ENCODE assay signal across 8 cellular contexts in the genomic region with DNA sequence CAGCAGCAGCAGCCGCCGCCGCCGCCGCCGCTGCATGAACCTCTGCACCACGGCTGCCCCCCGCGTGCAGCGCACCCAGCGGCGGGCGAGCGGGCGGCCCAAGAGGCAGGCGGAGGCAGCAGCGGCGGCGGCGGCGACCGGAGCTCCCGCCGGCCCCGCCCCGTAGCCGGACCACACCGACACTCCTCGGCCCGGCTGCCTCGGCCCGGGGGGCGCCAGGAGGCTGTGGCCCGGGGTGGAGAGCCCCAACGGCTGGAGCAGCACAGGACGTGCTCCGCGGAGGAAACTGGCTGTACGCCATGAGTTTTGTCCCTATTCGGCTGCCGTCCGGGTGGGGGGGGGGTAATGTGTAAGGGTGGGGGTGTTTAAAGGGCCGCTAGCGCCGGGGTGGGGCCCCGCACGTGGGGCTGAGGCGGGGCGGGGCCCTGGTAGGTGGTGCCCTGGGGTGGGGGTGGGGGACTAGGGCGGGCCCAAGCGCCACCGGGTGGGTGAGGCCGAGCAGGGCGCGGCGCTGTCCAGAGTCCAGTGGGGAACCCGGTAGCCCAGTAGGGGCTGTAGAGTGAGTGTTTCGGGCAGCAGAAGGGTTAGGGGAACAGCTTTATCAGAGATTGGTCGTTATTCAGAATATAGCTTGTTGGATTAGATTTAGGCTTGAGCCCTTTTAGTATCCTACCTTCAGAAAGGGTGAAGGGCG. TPM values are rescaled to one million over a fixed set of nuclear protein-coding genes. Genes with fewer than 3 reads are reported as not detected.
DNase-seq lines count a peak whose midpoint lies in the region; ATAC-seq and TF ChIP-seq lines count a peak whose summit lies in the region.

A gene with protein sequence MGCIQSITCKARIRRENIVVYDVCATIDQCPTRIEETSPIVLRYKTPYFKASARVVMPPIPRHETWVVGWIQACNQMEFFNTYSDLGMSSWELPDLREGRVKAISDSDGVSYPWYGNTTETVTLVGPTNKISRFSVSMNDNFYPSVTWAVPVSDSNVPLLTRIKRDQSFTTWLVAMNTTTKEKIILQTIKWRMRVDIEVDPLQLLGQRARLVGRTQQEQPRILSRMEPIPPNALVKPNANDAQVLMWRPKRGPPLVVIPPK (minus strand): TSS at position 301 of the 694 bp plus-strand sequence. CDS start 753 bp downstream, outside the sequence.

- in situ Hi-C loops in Panc1 (cut with HindIII; ENCODE audit: low pct_unique_long_range_greater_than_20kb, low sequenced_read_pairs) = no loop called here

- no peaks in the 10 kb centered on the region for H3K9me3 Mint-ChIP-seq in CD4-positive, alpha-beta T cell
- no peaks in the 10 kb centered on the region for H3K9me3 Mint-ChIP-seq in natural killer cell treated with Interleukin-12 subunit alpha and Interleukin-12 subunit beta and Interleukin-15 and Interleukin-18, amount 100 ng/mL, for 72 hours

- H3K9me3 ChIP-seq in CD4-positive, alpha-beta T cell (ENCODE audit: control insufficient read depth, low read length) = no peaks in the 10 kb centered on the region
- no peaks in the 10 kb centered on the region for H3K9me3 ChIP-seq in Panc1 (ENCODE audit: control insufficient read depth, insufficient read depth, low read depth, low read length)

- peaks cover 10% of the 10 kb centered on the region for H3K4me1 Mint-ChIP-seq in CD4-positive, alpha-beta T cell (ENCODE audit: low read depth)
- H3K4me1 Mint-ChIP-seq in natural killer cell treated with Interleukin-12 subunit alpha and Interleukin-12 subunit beta and Interleukin-15 and Interleukin-18, amount 100 ng/mL, for 72 hours (ENCODE audit: low read depth in 2 of 2) = peaks cover 0 to 5% of the 10 kb centered on the region in 2 donors

- H3K36me3 ChIP-seq in Panc1 (ENCODE audit: control insufficient read depth, insufficient read depth, low read length) = no peaks in the 10 kb centered on the region

- POLR2A ChIA-PET in CD4-positive, alpha-beta T cell (lab: Charles Lee) = no interaction called here
- POLR2A ChIA-PET in Panc1 (lab: Charles Lee) = no interaction called here

- no TSS peak for BruUV-seq in Panc1 (replicated peaks; lab: Mats Ljungman, UMichigan)

- H3K27me3 Mint-ChIP-seq in CD4-positive, alpha-beta T cell = peaks cover 71% of the 10 kb centered on the region
- peaks cover 37 to 45% of the 10 kb centered on the region in 2 donors for H3K27me3 Mint-ChIP-seq in natural killer cell treated with Interleukin-12 subunit alpha and Interleukin-12 subunit beta and Interleukin-15 and Interleukin-18, amount 100 ng/mL, for 72 hours

- peaks cover 4% of the 10 kb centered on the region; the same call in 1 of the 2 replicates for H3K4me1 ChIP-seq in Panc1 (ENCODE audit: control insufficient read depth, insufficient read depth, low read length)

- intact Hi-C loops in CD4-positive, alpha-beta T cell (cut with DNase I, micrococcal nuclease) = no loop called here
- intact Hi-C loops in Panc1 (cut with micrococcal nuclease; ENCODE audit: unreplicated experiment) = no loop called here

- H3K4me3 Mint-ChIP-seq in CD4-positive, alpha-beta T cell = peak within 1 kb of the TSS; percentile 83
- H3K4me3 Mint-ChIP-seq in natural killer cell treated with Interleukin-12 subunit alpha and Interleukin-12 subunit beta and Interleukin-15 and Interleukin-18, amount 100 ng/mL, for 72 hours = peak within 1 kb of the TSS; percentile 40

- no peak within 1 kb of the TSS for H3K27ac Mint-ChIP-seq in CD4-positive, alpha-beta T cell
- H3K27ac Mint-ChIP-seq in natural killer cell treated with Interleukin-12 subunit alpha and Interleukin-12 subunit beta and Interleukin-15 and Interleukin-18, amount 100 ng/mL, for 72 hours = no peak within 1 kb of the TSS

- CTCF ChIA-PET in CD4-positive, alpha-beta T cell (lab: Charles Lee) = no interaction called here
- CTCF ChIA-PET in Panc1 (lab: Charles Lee) = no interaction called here

- no peaks in the 10 kb centered on the region for H3K36me3 Mint-ChIP-seq in CD4-positive, alpha-beta T cell (ENCODE audit: low read depth)
- no peaks in the 10 kb centered on the region for H3K36me3 Mint-ChIP-seq in natural killer cell treated with Interleukin-12 subunit alpha and Interleukin-12 subunit beta and Interleukin-15 and Interleukin-18, amount 100 ng/mL, for 72 hours

- H3K27me3 ChIP-seq in CD4-positive, alpha-beta T cell (ENCODE audit: control insufficient read depth, insufficient read depth, low read length) = peaks cover 44% of the 10 kb centered on the region
- H3K27me3 ChIP-seq in Panc1 (ENCODE audit: control insufficient read depth, insufficient read depth, low read length) = peaks cover 25% of the 10 kb centered on the region

- no peak within 1 kb of the TSS for H3K27ac ChIP-seq in CD4-positive, alpha-beta T cell (ENCODE audit: low read depth, low read length)
- peak within 1 kb of the TSS; percentile 78 for H3K27ac ChIP-seq in Panc1 (ENCODE audit: low read length)
- H3K27ac ChIP-seq in substantia nigra (ENCODE audit: low read depth, low read length, poor library complexity, severe bottlenecking) = no peak within 1 kb of the TSS

- DNase-seq in CD4-positive, alpha-beta T cell = peak; percentile 12 to 42 (median 28)
- DNase-seq in Panc1 (ENCODE audit: low read depth, low spot score) (no peak), fibroblast of the aortic adventitia (ENCODE audit: low read depth) (peak; percentile 76), substantia nigra (lab: John Stamatoyannopoulos, UW) (peak in 43 of 49 donors; percentile 9 to 81 (median 49))
- peak; percentile 10 to 32 for DNase-seq in activated T-helper 1 cell treated with anti-CD3 and anti-CD28 coated beads, Interleukin-2, amount 50 U/mL, for 16 hours (ENCODE audit: low read depth in 1 of 2, low spot score in 1 of 2)
- DNase-seq in natural killer cell treated with Interleukin-12 subunit alpha and Interleukin-12 subunit beta and Interleukin-15 and Interleukin-18, amount 100 ng/mL, for 72 hours (ENCODE audit: low spot score) = no peak

- H3K4me3 ChIP-seq in Panc1 (ENCODE audit: low read depth in 2 of 2, low read length in 2 of 2) (peak within 1 kb of the TSS; percentile 51 to 76), fibroblast of the aortic adventitia (ENCODE audit: low read depth, low read length) (peak within 1 kb of the TSS; percentile 74)

- ATAC-seq in CD4-positive, alpha-beta T cell (ENCODE audit: poor library complexity) = peak; percentile 44
- ATAC-seq in GM19372 (IDR thresholded peaks at IDR 0.05; ENCODE audit: low read depth, unreplicated experiment) (peak; percentile 45), HG03520 (IDR thresholded peaks at IDR 0.05; ENCODE audit: unreplicated experiment) (peak; percentile 36), Panc1 (peak; percentile 85)
- peak; percentile 57 to 68 for ATAC-seq in natural killer cell treated with Interleukin-12 subunit alpha and Interleukin-12 subunit beta and Interleukin-15 and Interleukin-18, amount 100 ng/mL, for 72 hours

- no peak for TF ChIP-seq CTCF in CD4-positive, alpha-beta T cell (IDR thresholded peaks at IDR 0.05)
- peak; percentile 33 for TF ChIP-seq CTCF in Panc1 (IDR thresholded peaks at IDR 0.05)
- peak; percentile 13 for TF ChIP-seq CTCF in fibroblast of the aortic adventitia (IDR thresholded peaks at IDR 0.05; ENCODE audit: insufficient read depth, low read length)

RNA-seq across cellular contexts. Expression of the gene that starts here (rescaled TPM):
- under 1 TPM in 1 of 2 experiments, not detected in 1; 0.11 TPM for total RNA-seq in CD4-positive, alpha-beta T cell
- 0.41 TPM for total RNA-seq in Panc1 (2021; ENCODE audit: unreplicated experiment)
- polyA plus RNA-seq in Panc1 (2012; ENCODE audit: insufficient read length) = 1.0 TPM
- 0.25 and 0.27 TPM in 2 replicates for total RNA-seq in fibroblast of the aortic adventitia (ENCODE audit: low replicate concordance)
- under 1 TPM in 1 of 2 donors, not detected in 1; 0.47 TPM for total RNA-seq in natural killer cell treated with Interleukin-12 subunit alpha and Interleukin-12 subunit beta and Interleukin-15 and Interleukin-18, amount 100 ng/mL, for 72 hours

Comparison
In these comparisons a context has a peak if more than half of its experiments do, and no peak if none do; other contexts are left out.
1. Peak in DNase-seq and ATAC-seq in CD4-positive, alpha-beta T cell; RNA of the gene not detected or under 1 TPM.
2. Peak in DNase-seq and H3K4me3 ChIP-seq in fibroblast of the aortic adventitia; RNA of the gene not detected or under 1 TPM.
3. Peak in ATAC-seq in natural killer cell treated with Interleukin-12 subunit alpha and Interleukin-12 subunit beta and Interleukin-15 and Interleukin-18, amount 100 ng/mL, for 72 hours; RNA of the gene not detected or under 1 TPM.
4. DNase-seq: peak in activated T-helper 1 cell treated with anti-CD3 and anti-CD28 coated beads, Interleukin-2, amount 50 U/mL, for 16 hours (2 of 2) and substantia nigra (43 of 49); none in Panc1 (single experiment) and natural killer cell treated with Interleukin-12 subunit alpha and Interleukin-12 subunit beta and Interleukin-15 and Interleukin-18, amount 100 ng/mL, for 72 hours (single experiment).
5. Peak in every context shown above with its lines, with median percentiles within 50 percentile points of each other: ATAC-seq.